9 cellular contexts compared by ENCODE assay signal in the genomic region with DNA sequence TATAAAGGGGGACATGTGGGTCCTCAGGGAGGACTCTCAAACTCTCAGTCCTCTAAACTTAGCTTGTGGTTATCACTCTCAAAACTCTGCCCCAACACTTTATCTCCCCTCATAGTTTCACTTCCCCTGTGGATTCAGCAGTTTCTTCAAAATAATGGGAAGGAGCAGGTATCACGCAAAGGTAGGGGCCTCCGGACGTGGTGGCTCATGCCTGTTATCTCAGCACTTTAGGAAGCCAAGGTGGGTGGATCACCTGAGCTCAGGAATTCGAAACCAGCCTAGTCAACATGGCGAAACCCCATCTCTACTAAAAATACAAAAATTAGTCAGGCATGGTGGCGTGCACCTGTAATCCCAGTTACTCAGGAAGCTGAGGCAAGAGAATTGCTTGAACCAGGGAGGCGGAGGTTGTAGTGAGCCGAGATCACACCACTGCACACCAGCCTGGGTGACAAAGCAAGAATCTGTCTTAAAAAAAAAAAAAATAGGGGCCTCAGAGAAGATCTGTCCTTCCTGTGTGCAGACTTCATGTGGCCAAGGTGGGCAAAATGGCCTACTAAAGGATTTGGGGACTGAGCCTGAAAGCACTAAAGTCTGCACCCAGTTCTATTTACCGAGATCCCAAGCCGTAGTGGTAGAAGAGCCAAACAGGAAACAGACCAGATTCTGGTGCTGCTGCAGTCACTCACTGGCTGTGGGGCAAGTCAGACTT. TPM values are rescaled to one million over a fixed set of nuclear protein-coding genes. Genes with fewer than 3 reads are reported as not detected.
DNase-seq lines count a peak whose midpoint lies in the region; ATAC-seq lines count a peak whose summit lies in the region.
"Had no signal": no experiment of that assay in that cellular context is flagged by ENCODE, and none has a peak within 500 bp of the region (broad histone marks: within the 10 kb centered on the region; RNA-seq: fewer than 3 reads in every experiment).

No MANE protein-coding gene starts in this region.

- CTCF ChIA-PET in CD4-positive, alpha-beta memory T cell (lab: Charles Lee; ENCODE audit: partially characterized antibody): interaction anchor here (0.7 to 3.0 kb wide), 6 partner anchors 10 to 120 kb away, joined by 3 to 16 read pairs (median 4); a partner anchor contains a TSS

- peak overlapping the region; percentile 41 for H3K27ac ChIP-seq in CD4-positive, alpha-beta memory T cell (ENCODE audit: low read depth, low read length)

- peak overlapping the region; percentile 66 to 89 (median 73) for H3K4me3 Mint-ChIP-seq in CD4-positive, alpha-beta memory T cell
- H3K4me3 Mint-ChIP-seq in activated naive CD8-positive, alpha-beta T cell treated with anti-CD3 and anti-CD28 coated beads for 36 hours: peak overlapping the region; percentile 52

- peaks cover 48 to 84% (median 66%) of the 10 kb centered on the region in 4 donors for H3K4me1 Mint-ChIP-seq in CD4-positive, alpha-beta memory T cell
- peaks cover 62% of the 10 kb centered on the region for H3K4me1 Mint-ChIP-seq in activated naive CD8-positive, alpha-beta T cell treated with anti-CD3 and anti-CD28 coated beads for 36 hours

- peaks cover 27% of the 10 kb centered on the region for H3K36me3 ChIP-seq in CD4-positive, alpha-beta memory T cell (ENCODE audit: insufficient read depth, low read length)

- peak overlapping the region; percentile 12 to 29 for H3K4me3 ChIP-seq in CD4-positive, alpha-beta memory T cell (ENCODE audit: low read length in 2 of 2)

- H3K9me3 Mint-ChIP-seq in CD4-positive, alpha-beta memory T cell: no peaks in the 10 kb centered on the region
- H3K9me3 Mint-ChIP-seq in activated naive CD8-positive, alpha-beta T cell treated with anti-CD3 and anti-CD28 coated beads for 36 hours: peaks cover 5% of the 10 kb centered on the region

- H3K27me3 ChIP-seq in CD4-positive, alpha-beta memory T cell (ENCODE audit: insufficient read depth, low read length): no peaks in the 10 kb centered on the region

- POLR2A ChIA-PET in CD4-positive, alpha-beta memory T cell (lab: Charles Lee; ENCODE audit: partially characterized antibody): interaction anchor here (1.2 to 27.7 kb wide), 7 partner anchors 9 to 98 kb away, joined by 3 to 463 read pairs (median 6); a partner anchor contains a TSS

- ATAC-seq in GM19463 (IDR thresholded peaks at IDR 0.05; ENCODE audit: unreplicated experiment): peak; percentile 47
- ATAC-seq in HG03571 (IDR thresholded peaks at IDR 0.05; ENCODE audit: unreplicated experiment): peak; percentile 36
- no peak for ATAC-seq in left cardiac atrium

- in situ Hi-C loops in G401 (cut with HindIII; ENCODE audit: low sequenced_read_pairs): no loop called here

- peaks cover 42 to 59% of the 10 kb centered on the region in 2 donors for H3K36me3 Mint-ChIP-seq in CD4-positive, alpha-beta memory T cell
- H3K36me3 Mint-ChIP-seq in activated naive CD8-positive, alpha-beta T cell treated with anti-CD3 and anti-CD28 coated beads for 36 hours: peaks cover 63% of the 10 kb centered on the region

- no peaks in the 10 kb centered on the region for H3K9me3 ChIP-seq in CD4-positive, alpha-beta memory T cell (ENCODE audit: control insufficient read depth in 1 of 2, low read length in 2 of 2)

- intact Hi-C loops in CD4-positive, alpha-beta memory T cell (cut with micrococcal nuclease): loop anchor here (2.0 kb wide), 2 partner anchors 20 to 42 kb away; a partner anchor contains a TSS
- intact Hi-C loops in left cardiac atrium (cut with DNase I): no loop called here

- peak overlapping the region; percentile 73 to 95 (median 86) for H3K27ac Mint-ChIP-seq in CD4-positive, alpha-beta memory T cell
- peak overlapping the region; percentile 82 for H3K27ac Mint-ChIP-seq in activated naive CD8-positive, alpha-beta T cell treated with anti-CD3 and anti-CD28 coated beads for 36 hours

- no peak for DNase-seq in CD4-positive, alpha-beta memory T cell
- DNase-seq in activated naive CD8-positive, alpha-beta T cell treated with anti-CD3 and anti-CD28 coated beads for 36 hours: peak; percentile 40
- DNase-seq in NCI-H2081 treated with DMSO at 0.1 percent for 48 hours (lab: John Stamatoyannopoulos, UW) (no peak), left cardiac atrium (no peak), NCI-H2081 (lab: John Stamatoyannopoulos, UW) (no peak), G401 (ENCODE audit: low spot score) (no peak)
- DNase-seq: stimulated activated CD8-positive, alpha-beta memory T cell treated with anti-CD3 and anti-CD28 coated beads, Interleukin-4, amount 100 ng/mL, for 48 hours had no signal

- H3K27me3 Mint-ChIP-seq in CD4-positive, alpha-beta memory T cell: no peaks in the 10 kb centered on the region
- no peaks in the 10 kb centered on the region for H3K27me3 Mint-ChIP-seq in activated naive CD8-positive, alpha-beta T cell treated with anti-CD3 and anti-CD28 coated beads for 36 hours

- peaks cover 95% of the 10 kb centered on the region for H3K4me1 ChIP-seq in CD4-positive, alpha-beta memory T cell (ENCODE audit: insufficient read depth, low read length)

RNA-seq across cellular contexts. Expression of a gene that starts 6.4 kb away (rescaled TPM):
- total RNA-seq in CD4-positive, alpha-beta memory T cell: 100 to 1,000 TPM; 382 to 397 TPM
- 100 to 1,000 TPM; 271 to 374 TPM for polyA plus RNA-seq in CD4-positive, alpha-beta memory T cell
- total RNA-seq in activated naive CD8-positive, alpha-beta T cell treated with anti-CD3 and anti-CD28 coated beads for 36 hours: 100 to 1,000 TPM; 102 to 105 TPM
- 1 to 10 TPM in 1 of 2 donors, under 1 TPM in 1; 0.81 to 2.1 TPM for total RNA-seq in left cardiac atrium
- 0.41 and 0.49 TPM in 2 replicates for total RNA-seq in G401 (2014; rRNA removed; shearing (Covaris generic))

RNA-seq across cellular contexts. Expression of a gene that starts 19.9 kb away (rescaled TPM):
- total RNA-seq in CD4-positive, alpha-beta memory T cell: 10 to 100 TPM; 62.5 to 64.2 TPM
- 1 to 10 TPM; 1.1 to 2.9 TPM for polyA plus RNA-seq in CD4-positive, alpha-beta memory T cell
- total RNA-seq in activated naive CD8-positive, alpha-beta T cell treated with anti-CD3 and anti-CD28 coated beads for 36 hours: 10 to 100 TPM; 11.8 to 11.9 TPM
- 10 to 100 TPM; 16.8 to 19.7 TPM for total RNA-seq in left cardiac atrium
- 2.0 and 7.2 TPM in 2 replicates for total RNA-seq in G401 (2014; rRNA removed; shearing (Covaris generic))

RNA-seq across cellular contexts. Expression of a gene that starts 20.1 kb away (rescaled TPM):
- total RNA-seq in CD4-positive, alpha-beta memory T cell: 100 to 1,000 TPM; 109 to 113 TPM
- polyA plus RNA-seq in CD4-positive, alpha-beta memory T cell: 1 to 10 TPM in 1 of 2 donors, under 1 TPM in 1; 0.90 to 3.5 TPM
- 10 to 100 TPM; 34.9 to 42.8 TPM for total RNA-seq in activated naive CD8-positive, alpha-beta T cell treated with anti-CD3 and anti-CD28 coated beads for 36 hours
- total RNA-seq in left cardiac atrium: 10 to 100 TPM; 19.0 to 20.0 TPM
- total RNA-seq in G401 (2014; rRNA removed; shearing (Covaris generic)): 12.1 and 19.4 TPM in 2 replicates

RNA-seq across cellular contexts. Expression of a gene that starts 31.4 kb away (rescaled TPM):
- total RNA-seq in CD4-positive, alpha-beta memory T cell: 10 to 100 TPM; 84.7 to 86.0 TPM
- 10 to 100 TPM; 13.2 to 25.1 TPM for polyA plus RNA-seq in CD4-positive, alpha-beta memory T cell
- 10 to 100 TPM; 22.7 to 26.0 TPM for total RNA-seq in activated naive CD8-positive, alpha-beta T cell treated with anti-CD3 and anti-CD28 coated beads for 36 hours
- 10 to 100 TPM; 13.5 to 24.1 TPM for total RNA-seq in left cardiac atrium
- 48.6 and 58.9 TPM in 2 replicates for total RNA-seq in G401 (2014; rRNA removed; shearing (Covaris generic))

Comparison
In these comparisons a context has a peak if more than half of its experiments do, and no peak if none do; other contexts are left out.
1. ATAC-seq: peak in GM19463 (single experiment) and HG03571 (single experiment); none in left cardiac atrium (0 of 2).
2. RNA of a gene that starts 6.4 kb away (total RNA-seq): 382 to 397 TPM in CD4-positive, alpha-beta memory T cell and 102 to 105 TPM in activated naive CD8-positive, alpha-beta T cell treated with anti-CD3 and anti-CD28 coated beads for 36 hours; 0.81 to 2.1 TPM in left cardiac atrium and 0.41 to 0.49 TPM in G401; every median in the first group is over 10 times any median in the second.